In the genomic region with DNA sequence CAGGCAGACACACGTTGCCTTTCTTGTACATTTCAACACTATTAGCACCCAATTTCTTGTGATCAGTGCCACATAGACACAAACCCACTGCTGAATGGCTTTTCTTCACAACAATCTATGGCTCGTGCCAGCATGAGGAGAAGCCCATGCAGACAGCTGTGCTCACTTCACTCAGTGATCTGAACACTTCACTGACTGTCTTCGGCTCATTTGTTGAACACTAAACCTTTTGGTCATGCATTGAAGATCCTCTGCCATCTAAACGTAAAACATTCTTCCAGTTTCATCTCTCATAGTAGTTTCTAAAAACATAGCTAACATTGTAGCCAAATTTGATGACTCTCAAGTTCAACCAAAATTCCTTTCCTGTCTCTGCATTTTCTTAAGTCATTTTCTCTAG, we compare ENCODE assay signal across 9 cellular contexts.
"Had no signal": no experiment of that assay in that cellular context is flagged by ENCODE, and none has a peak within 500 bp of the region (broad histone marks: within the 10 kb centered on the region; RNA-seq: fewer than 3 reads in every experiment).

No MANE protein-coding gene starts in this region.

- DNase-seq: GM23248, GOT3, H7, HFFc6, IMR-90 had no signal

- H2AFZ ChIP-seq: GM23248 had no signal

- H3K9me3 ChIP-seq: HAP-1 had no signal

- H3K36me3 ChIP-seq: HAP-1 had no signal

- H3K27ac ChIP-seq: GM23248 had no signal

- H3K4me3 ChIP-seq: GM23248, HAP-1, K562 had no signal

- H3K9ac ChIP-seq: GM23248 had no signal

- FAIRE-seq: HTR-8/SVneo, K562 had no signal

- ATAC-seq: HCT116, K562 had no signal
